Comparison of ENCODE assay signal across 18 cellular contexts in the genomic region with DNA sequence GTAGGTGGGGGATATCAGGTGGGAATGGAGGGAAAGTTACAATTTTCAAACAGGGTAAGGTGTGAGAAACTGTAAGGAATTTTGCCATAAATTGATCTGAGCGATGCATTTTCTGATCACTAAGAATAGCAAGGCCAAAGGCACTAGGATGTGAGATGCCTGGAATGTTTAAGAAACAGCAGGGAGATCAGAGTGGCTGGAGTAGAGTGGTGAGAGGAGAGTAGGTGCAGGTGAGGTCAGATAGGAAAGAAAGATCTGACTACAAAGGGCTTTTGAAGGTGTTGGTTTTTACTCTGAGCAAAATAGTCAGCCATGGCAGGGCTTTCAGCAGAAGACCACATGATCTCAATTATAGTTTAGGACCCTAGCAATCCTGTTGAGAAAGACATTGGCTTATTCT. TPM values are rescaled to one million over a fixed set of nuclear protein-coding genes. Genes with fewer than 3 reads are reported as not detected.
DNase-seq lines count a peak whose midpoint lies in the region; ATAC-seq, FAIRE-seq and TF ChIP-seq lines count a peak whose summit lies in the region.
"Had no signal": no experiment of that assay in that cellular context is flagged by ENCODE, and none has a peak within 500 bp of the region (broad histone marks: within the 10 kb centered on the region; RNA-seq: fewer than 3 reads in every experiment).

No MANE protein-coding gene starts in this region.

- no peak overlapping the region for H4K8ac ChIP-seq in mesendoderm (ENCODE audit: low read depth, low read length)

- TF ChIP-seq CTCF in GM23338 (conservative IDR thresholded peaks at IDR 0.05; ENCODE audit: low read depth in 2 of 2) (no peak), WTC11 (IDR thresholded peaks at IDR 0.05) (no peak)

- H3K9me2 ChIP-seq in GM23338 (ENCODE audit: insufficient read depth): no peaks in the 10 kb centered on the region

- H3K79me1 ChIP-seq in mesendoderm (ENCODE audit: low read length): no peaks in the 10 kb centered on the region

- no peak overlapping the region for H3K4ac ChIP-seq in mesendoderm (ENCODE audit: low read depth, low read length)

- WGBS in mesendoderm (ENCODE audit: extremely low coverage, insufficient coverage, low lambda C conversion rate): no CpG with 5 or more reads among the region's 1 CpG

- H2BK120ac ChIP-seq in mesendoderm (ENCODE audit: low read depth, low read length): no peak overlapping the region

- H3K36me3 Mint-ChIP-seq in GM23338 (ENCODE audit: low read depth): no peaks in the 10 kb centered on the region
- no peaks in the 10 kb centered on the region for H3K36me3 Mint-ChIP-seq in WTC11

- no peak for FAIRE-seq in HTR-8/SVneo (lab: Jason Lieb, UNC)
- FAIRE-seq: HepG2 had no signal

- H3K27me3 Mint-ChIP-seq in GM23338 (ENCODE audit: insufficient read depth, low read depth, poor library complexity) (no peaks in the 10 kb centered on the region), WTC11 (ENCODE audit: low read depth) (no peaks in the 10 kb centered on the region)

- H3K79me2 ChIP-seq in GM23338 (replicated peaks; ENCODE audit: insufficient read depth): no peaks in the 10 kb centered on the region
- H3K79me2 ChIP-seq in mesendoderm (ENCODE audit: control insufficient read depth, insufficient read depth, low read length): no peaks in the 10 kb centered on the region

- intact Hi-C loops in Right ventricle myocardium inferior (cut with DNase I): no loop called here

- POLR2A ChIA-PET in WTC11 (lab: Charles Lee): no interaction called here

- no peak overlapping the region for H3K56ac ChIP-seq in mesendoderm (ENCODE audit: low read length)

- H3K9me3 ChIP-seq in BLaER1: peaks cover 6% of the 10 kb centered on the region; the same call in 1 of the 2 replicates

- H3K27ac Mint-ChIP-seq in GM23338 (peak overlapping the region; percentile 30; the same call in 1 of the 2 replicates), WTC11 (0 out of 2 replicates have a peak overlapping the region, but pooled peaks have one; percentile 1)

- no peak overlapping the region for H3K27ac ChIP-seq in BLaER1
- H3K27ac ChIP-seq in GM23338 (ENCODE audit: low read depth): no peak overlapping the region
- H3K27ac ChIP-seq in mesendoderm (ENCODE audit: low read depth, low read length): no peak overlapping the region
- H3K27ac ChIP-seq: GM23248 had no signal

- CTCF ChIA-PET in WTC11 (lab: Charles Lee): no interaction called here

- H3K4me3 Mint-ChIP-seq in GM23338 (no peak overlapping the region), WTC11 (no peak overlapping the region)
- H3K4me3 Mint-ChIP-seq: CD14-positive monocyte had no signal

- H2BK5ac ChIP-seq in mesendoderm (ENCODE audit: low read length): no peak overlapping the region

- H2AFZ ChIP-seq in GM23338: no peak overlapping the region
- H2AFZ ChIP-seq: GM23248 had no signal

- peak; percentile 90 for ATAC-seq in GM23338
- ATAC-seq in WTC11: peak; percentile 85
- ATAC-seq in Right ventricle myocardium inferior: no peak
- ATAC-seq: HepG2 had no signal

- no peak overlapping the region for H2AK5ac ChIP-seq in mesendoderm (ENCODE audit: low read length)

- H3K9ac ChIP-seq in BLaER1: no peak overlapping the region
- H3K9ac ChIP-seq in mesendoderm (ENCODE audit: low read length): no peak overlapping the region
- H3K9ac ChIP-seq: GM23248 had no signal

- H3F3A ChIP-seq in GM23338 (replicated peaks; ENCODE audit: low read depth): no peaks in the 10 kb centered on the region

- DNase-seq in GM23338 (ENCODE audit: low spot score): peak; percentile 37
- DNase-seq in WTC11 (ENCODE audit: low spot score): no peak
- peak; percentile 37 for DNase-seq in mesendoderm
- no peak for DNase-seq in HTR-8/SVneo (ENCODE audit: insufficient read length, low spot score)
- no peak for DNase-seq in amygdala (lab: John Stamatoyannopoulos, UW)
- DNase-seq in Right ventricle myocardium inferior (ENCODE audit: missing footprints): no peak
- DNase-seq: ACHN, GM23248, KBM-7, NCI-H1105 treated with DMSO at 0.1 percent for 48 hours, NCI-H1694, NCI-H2081 treated with DMSO at 0.1 percent for 48 hours, NCI-H69, OCI-M1, SHP77 treated with DMSO at 0.1 percent for 48 hours had no signal

- no peak overlapping the region for H3K18ac ChIP-seq in mesendoderm (ENCODE audit: low read length)

- no peak overlapping the region for H3K4me3 ChIP-seq in BLaER1
- no peak overlapping the region for H3K4me3 ChIP-seq in GM23338
- H3K4me3 ChIP-seq in mesendoderm (ENCODE audit: low read length): no peak overlapping the region
- H3K4me3 ChIP-seq: GM23248 had no signal

- peak overlapping the region; percentile 69; the same call in 1 of the 2 replicates for H3K4me2 ChIP-seq in BLaER1
- H3K4me2 ChIP-seq in GM23338: no peak overlapping the region
- H3K4me2 ChIP-seq in mesendoderm (ENCODE audit: low read length): no peak overlapping the region

- H3K36me3 ChIP-seq in BLaER1 (peaks cover 27% of the 10 kb centered on the region; the same call in 1 of the 2 replicates), GM23338 (ENCODE audit: insufficient read depth) (no peaks in the 10 kb centered on the region), mesendoderm (ENCODE audit: control insufficient read depth, insufficient read depth, low read length) (no peaks in the 10 kb centered on the region)

- no peak overlapping the region for H4K5ac ChIP-seq in mesendoderm (ENCODE audit: low read length)

- H3K4me1 Mint-ChIP-seq in GM23338 (peaks cover 20% of the 10 kb centered on the region), WTC11 (peaks cover 13% of the 10 kb centered on the region)

- H3K9me3 Mint-ChIP-seq in GM23338: no peaks in the 10 kb centered on the region
- H3K9me3 Mint-ChIP-seq in WTC11: no peaks in the 10 kb centered on the region

- no peak overlapping the region for H3K23ac ChIP-seq in mesendoderm (ENCODE audit: low read length)

- H3K27me3 ChIP-seq in BLaER1: no peaks in the 10 kb centered on the region
- H3K27me3 ChIP-seq in GM23338 (ENCODE audit: insufficient read depth): no peaks in the 10 kb centered on the region
- H3K27me3 ChIP-seq in mesendoderm (ENCODE audit: insufficient read depth, low read length, poor library complexity): no peaks in the 10 kb centered on the region

- no peak overlapping the region for H2BK15ac ChIP-seq in mesendoderm (replicated peaks; ENCODE audit: low read depth)

- H3K4me1 ChIP-seq in BLaER1: peaks cover 41% of the 10 kb centered on the region
- peaks cover 5% of the 10 kb centered on the region; the same call in 1 of the 2 replicates for H3K4me1 ChIP-seq in GM23338 (ENCODE audit: insufficient read depth)
- no peaks in the 10 kb centered on the region for H3K4me1 ChIP-seq in mesendoderm (ENCODE audit: control insufficient read depth, low read depth, low read length)

- H4K20me1 ChIP-seq in BLaER1 (no peaks in the 10 kb centered on the region; the same call in 1 of the 2 replicates), GM23338 (replicated peaks; ENCODE audit: insufficient read depth) (no peaks in the 10 kb centered on the region)

TF ChIP-seq in WTC11, 78 proteins besides CTCF, POLR2A, EP300 and RAD21 (continues in another document):
- TF ChIP-seq SMAD4 (CRISPR knock-in tag; IDR thresholded peaks at IDR 0.05): no peak
- TF ChIP-seq TEAD1 (CRISPR knock-in tag; IDR thresholded peaks at IDR 0.05): no peak
- TF ChIP-seq, protein P1, sequence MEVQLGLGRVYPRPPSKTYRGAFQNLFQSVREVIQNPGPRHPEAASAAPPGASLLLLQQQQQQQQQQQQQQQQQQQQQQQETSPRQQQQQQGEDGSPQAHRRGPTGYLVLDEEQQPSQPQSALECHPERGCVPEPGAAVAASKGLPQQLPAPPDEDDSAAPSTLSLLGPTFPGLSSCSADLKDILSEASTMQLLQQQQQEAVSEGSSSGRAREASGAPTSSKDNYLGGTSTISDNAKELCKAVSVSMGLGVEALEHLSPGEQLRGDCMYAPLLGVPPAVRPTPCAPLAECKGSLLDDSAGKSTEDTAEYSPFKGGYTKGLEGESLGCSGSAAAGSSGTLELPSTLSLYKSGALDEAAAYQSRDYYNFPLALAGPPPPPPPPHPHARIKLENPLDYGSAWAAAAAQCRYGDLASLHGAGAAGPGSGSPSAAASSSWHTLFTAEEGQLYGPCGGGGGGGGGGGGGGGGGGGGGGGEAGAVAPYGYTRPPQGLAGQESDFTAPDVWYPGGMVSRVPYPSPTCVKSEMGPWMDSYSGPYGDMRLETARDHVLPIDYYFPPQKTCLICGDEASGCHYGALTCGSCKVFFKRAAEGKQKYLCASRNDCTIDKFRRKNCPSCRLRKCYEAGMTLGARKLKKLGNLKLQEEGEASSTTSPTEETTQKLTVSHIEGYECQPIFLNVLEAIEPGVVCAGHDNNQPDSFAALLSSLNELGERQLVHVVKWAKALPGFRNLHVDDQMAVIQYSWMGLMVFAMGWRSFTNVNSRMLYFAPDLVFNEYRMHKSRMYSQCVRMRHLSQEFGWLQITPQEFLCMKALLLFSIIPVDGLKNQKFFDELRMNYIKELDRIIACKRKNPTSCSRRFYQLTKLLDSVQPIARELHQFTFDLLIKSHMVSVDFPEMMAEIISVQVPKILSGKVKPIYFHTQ (CRISPR knock-in tag; IDR thresholded peaks at IDR 0.05): no peak
- TF ChIP-seq, protein P2, sequence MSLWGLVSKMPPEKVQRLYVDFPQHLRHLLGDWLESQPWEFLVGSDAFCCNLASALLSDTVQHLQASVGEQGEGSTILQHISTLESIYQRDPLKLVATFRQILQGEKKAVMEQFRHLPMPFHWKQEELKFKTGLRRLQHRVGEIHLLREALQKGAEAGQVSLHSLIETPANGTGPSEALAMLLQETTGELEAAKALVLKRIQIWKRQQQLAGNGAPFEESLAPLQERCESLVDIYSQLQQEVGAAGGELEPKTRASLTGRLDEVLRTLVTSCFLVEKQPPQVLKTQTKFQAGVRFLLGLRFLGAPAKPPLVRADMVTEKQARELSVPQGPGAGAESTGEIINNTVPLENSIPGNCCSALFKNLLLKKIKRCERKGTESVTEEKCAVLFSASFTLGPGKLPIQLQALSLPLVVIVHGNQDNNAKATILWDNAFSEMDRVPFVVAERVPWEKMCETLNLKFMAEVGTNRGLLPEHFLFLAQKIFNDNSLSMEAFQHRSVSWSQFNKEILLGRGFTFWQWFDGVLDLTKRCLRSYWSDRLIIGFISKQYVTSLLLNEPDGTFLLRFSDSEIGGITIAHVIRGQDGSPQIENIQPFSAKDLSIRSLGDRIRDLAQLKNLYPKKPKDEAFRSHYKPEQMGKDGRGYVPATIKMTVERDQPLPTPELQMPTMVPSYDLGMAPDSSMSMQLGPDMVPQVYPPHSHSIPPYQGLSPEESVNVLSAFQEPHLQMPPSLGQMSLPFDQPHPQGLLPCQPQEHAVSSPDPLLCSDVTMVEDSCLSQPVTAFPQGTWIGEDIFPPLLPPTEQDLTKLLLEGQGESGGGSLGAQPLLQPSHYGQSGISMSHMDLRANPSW (CRISPR knock-in tag; conservative IDR thresholded peaks at IDR 0.05; ENCODE audit: low read depth): no peak
- no peak for TF ChIP-seq ZNF232 (CRISPR knock-in tag; IDR thresholded peaks at IDR 0.05)

RNA-seq across cellular contexts. Expression of gene HDAC9, which starts 55.0 kb away (rescaled TPM):
- 11.0 and 18.5 TPM in 2 replicates for total RNA-seq in GM23338 (2014; rRNA removed; shearing (Covaris generic))
- polyA plus RNA-seq in GM23338 (2016; fragmentation: Nextera tagmentation; extraction: Ambion mirVana): 5.7 and 8.3 TPM in 2 replicates
- total RNA-seq in WTC11 (2021) (14.6 to 18.8 TPM (median 18.0 TPM) in 3 replicates), Right ventricle myocardium inferior (25.3 TPM)
- polyA plus RNA-seq in mesendoderm (2013, experiment 1 of 2): 2.6 TPM
- 2.6 TPM for polyA plus RNA-seq in mesendoderm (2013, experiment 2 of 2)

Comparison
In these comparisons a context has a peak if more than half of its experiments do, and no peak if none do; other contexts are left out.
1. DNase-seq: peak in GM23338 (single experiment) and mesendoderm (single experiment); none in WTC11 (single experiment), HTR-8/SVneo (single experiment), amygdala (0 of 56) and Right ventricle myocardium inferior (single experiment).